ENCODE assay signal across 2 cellular contexts in genomic region chr2:55616509-55617159, GRCh38.
A peak's percentile ranks its signal among the peaks of the same experiment; 100 is the strongest.
TF ChIP-seq lines count a peak whose summit lies in the region.

No MANE protein-coding gene starts in this region.

TF ChIP-seq in HEK293, 187 proteins besides CTCF, POLR2A, EP300 and RAD21 (continued from another document):
- TF ChIP-seq REST (tag by site-specific recombination; IDR thresholded peaks at IDR 0.05) (no peak), ZFHX2 (tag by site-specific recombination; conservative IDR thresholded peaks at IDR 0.05) (no peak), ZNF768 (tag by site-specific recombination; IDR thresholded peaks at IDR 0.05) (no peak), REPIN1 (tag by site-specific recombination; IDR thresholded peaks at IDR 0.05; ENCODE audit: low read depth) (no peak), ZNF837 (tag by site-specific recombination; IDR thresholded peaks at IDR 0.05) (no peak), ZBTB7A (tag by site-specific recombination; IDR thresholded peaks at IDR 0.05; ENCODE audit: low read depth) (no peak), ZSCAN30 (tag by site-specific recombination; IDR thresholded peaks at IDR 0.05) (no peak), OVOL3 (tag by site-specific recombination; IDR thresholded peaks at IDR 0.05) (no peak), ZNF23 (tag by site-specific recombination; IDR thresholded peaks at IDR 0.05; ENCODE audit: borderline replicate concordance) (no peak), SP3 (tag by site-specific recombination; IDR thresholded peaks at IDR 0.05) (no peak), ZFP69B (tag by site-specific recombination; IDR thresholded peaks at IDR 0.05) (no peak), ZBTB49 (tag by site-specific recombination; IDR thresholded peaks at IDR 0.05; ENCODE audit: low read depth) (no peak), KLF7 (tag by site-specific recombination; IDR thresholded peaks at IDR 0.05; ENCODE audit: borderline replicate concordance) (no peak), ZNF48 (tag by site-specific recombination; IDR thresholded peaks at IDR 0.05) (no peak), PRDM1 (tag by site-specific recombination; IDR thresholded peaks at IDR 0.05) (peak; percentile 61; the same call in 1 of the 2 replicates), ZNF157 (tag by site-specific recombination; IDR thresholded peaks at IDR 0.05) (no peak)

TF ChIP-seq in HepG2, 621 proteins besides CTCF, POLR2A, EP300 and RAD21 (continued from another document and continues in another):
- TF ChIP-seq MXI1 (IDR thresholded peaks at IDR 0.05; ENCODE audit: borderline replicate concordance, low read depth, low read length) (peak; percentile 83; the same call in 2 of the 3 replicates), ZNF792 (CRISPR knock-in tag; IDR thresholded peaks at IDR 0.05) (0 out of 2 replicates have a peak, but pooled peaks have one; percentile 36), ZNF44 (CRISPR knock-in tag; IDR thresholded peaks at IDR 0.05) (no peak), KDM2A (CRISPR knock-in tag; IDR thresholded peaks at IDR 0.05; ENCODE audit: borderline replicate concordance, low read depth) (no peak; the same call in 1 of the 2 replicates), RBM39 (IDR thresholded peaks at IDR 0.05; ENCODE audit: low read depth, low read length, poor library complexity, severe bottlenecking) (no peak), SIN3B (IDR thresholded peaks at IDR 0.05; ENCODE audit: low read length) (peak; percentile 26; the same call in 1 of the 2 replicates), KAT8 (CRISPR knock-in tag; IDR thresholded peaks at IDR 0.05) (0 out of 2 replicates have a peak, but pooled peaks have one; percentile 11), HOMEZ (CRISPR knock-in tag; IDR thresholded peaks at IDR 0.05; ENCODE audit: low read depth) (peak; percentile 36; the same call in 1 of the 2 replicates), CREM (IDR thresholded peaks at IDR 0.05) (no peak; the same call in 1 of the 2 replicates), CREM (CRISPR knock-in tag; IDR thresholded peaks at IDR 0.05) (no peak), ZBTB44 (CRISPR knock-in tag; IDR thresholded peaks at IDR 0.05) (peak; percentile 20; the same call in 1 of the 2 replicates), KLF9 (CRISPR knock-in tag; IDR thresholded peaks at IDR 0.05; ENCODE audit: low read depth) (no peak), SIX4 (CRISPR knock-in tag; IDR thresholded peaks at IDR 0.05) (peak; percentile 15; the same call in 1 of the 2 replicates), POLR2AphosphoS5 (IDR thresholded peaks at IDR 0.05; ENCODE audit: low read depth, low read length) (peak; percentile 65; the same call in 1 of the 2 replicates), MYNN (CRISPR knock-in tag; IDR thresholded peaks at IDR 0.05; ENCODE audit: low read depth) (0 out of 2 replicates have a peak, but pooled peaks have one; percentile 31), FOXK1 (CRISPR knock-in tag; IDR thresholded peaks at IDR 0.05; ENCODE audit: borderline replicate concordance, low read depth) (peak; percentile 16; the same call in 1 of the 2 replicates), RXRB (CRISPR knock-in tag; IDR thresholded peaks at IDR 0.05; ENCODE audit: borderline replicate concordance) (0 out of 2 replicates have a peak, but pooled peaks have one; percentile 3), ZNF362 (CRISPR knock-in tag; IDR thresholded peaks at IDR 0.05; ENCODE audit: borderline replicate concordance) (no peak), AKNA (CRISPR knock-in tag; IDR thresholded peaks at IDR 0.05; ENCODE audit: borderline replicate concordance) (no peak), SAP130 (CRISPR knock-in tag; IDR thresholded peaks at IDR 0.05; ENCODE audit: low read depth) (peak; percentile 85), AHDC1 (CRISPR knock-in tag; IDR thresholded peaks at IDR 0.05; ENCODE audit: borderline replicate concordance) (0 out of 2 replicates have a peak, but pooled peaks have one; percentile 17), BHLHE40 (IDR thresholded peaks at IDR 0.05; ENCODE audit: low read length) (peak; percentile 65), ONECUT2 (CRISPR knock-in tag; IDR thresholded peaks at IDR 0.05) (no peak), MNT (IDR thresholded peaks at IDR 0.05) (peak; percentile 34; the same call in 1 of the 2 replicates), NBN (conservative IDR thresholded peaks at IDR 0.05) (no peak), PATZ1 (CRISPR knock-in tag; IDR thresholded peaks at IDR 0.05) (0 out of 2 replicates have a peak, but pooled peaks have one; percentile 21), MXD4 (CRISPR knock-in tag; IDR thresholded peaks at IDR 0.05) (peak; percentile 76), POLR2AphosphoS2 (IDR thresholded peaks at IDR 0.05; ENCODE audit: low read depth, low read length) (0 out of 2 replicates have a peak, but pooled peaks have one; percentile 39), ZNF616 (CRISPR knock-in tag; IDR thresholded peaks at IDR 0.05; ENCODE audit: low read depth) (peak; percentile 4; the same call in 1 of the 2 replicates), ZNF232 (CRISPR knock-in tag; IDR thresholded peaks at IDR 0.05; ENCODE audit: borderline replicate concordance) (no peak), MAFK (conservative IDR thresholded peaks at IDR 0.05 in 1 of 2, IDR thresholded peaks at IDR 0.05 in 1 of 2; ENCODE audit: low read length in 2 of 2) (peak; percentile 1 to 50; a peak in 2 of 4 replicates)
